Comparison of ENCODE assay signal across 8 cellular contexts in genomic region chr12:119115296-119115905, GRCh38.
DNase-seq lines count a peak whose midpoint lies in the region; ATAC-seq and TF ChIP-seq lines count a peak whose summit lies in the region.

No MANE protein-coding gene starts in this region.

- H3K27me3 ChIP-seq in breast epithelium (peaks cover 0 to 4% of the 10 kb centered on the region in 2 donors), upper lobe of left lung (no peaks in the 10 kb centered on the region)

- no peak for TF ChIP-seq POLR2A in breast epithelium (IDR thresholded peaks at IDR 0.05)
- TF ChIP-seq POLR2A in upper lobe of left lung (IDR thresholded peaks at IDR 0.05), result no peak

- H3K4me1 ChIP-seq in breast epithelium, result no peaks in the 10 kb centered on the region
- H3K4me1 ChIP-seq in upper lobe of left lung, result peaks cover 0 to 3% (median 0%) of the 10 kb centered on the region in 4 donors

- TF ChIP-seq CTCF in breast epithelium (IDR thresholded peaks at IDR 0.05) (peak; percentile 53 to 65 (median 60)), upper lobe of left lung (IDR thresholded peaks at IDR 0.05) (peak; percentile 52 to 82 (median 76))

- H3K9me3 ChIP-seq in breast epithelium (peaks cover 0 to 7% of the 10 kb centered on the region in 2 donors), upper lobe of left lung (no peaks in the 10 kb centered on the region)

- no peak overlapping the region for H3K4me3 ChIP-seq in breast epithelium
- no peak overlapping the region for H3K4me3 ChIP-seq in upper lobe of left lung

- ATAC-seq in upper lobe of left lung (ENCODE audit: low FRiP score in 2 of 2), result peak; percentile 29 to 71

- TF ChIP-seq EP300 in upper lobe of left lung (IDR thresholded peaks at IDR 0.05), result no peak

- peak; percentile 57 for DNase-seq in DMS79 treated with DMSO at 0.1 percent for 48 hours (lab: John Stamatoyannopoulos, UW)
- DNase-seq in DMS79 (lab: John Stamatoyannopoulos, UW), result no peak
- peak; percentile 13 for DNase-seq in H4 (ENCODE audit: low spot score)
- DNase-seq in NCI-H748 treated with DMSO at 0.1 percent for 48 hours (lab: John Stamatoyannopoulos, UW), result peak; percentile 53
- DNase-seq in breast epithelium (ENCODE audit: low spot score in 2 of 2), result no peak
- DNase-seq in kidney glomerular epithelial cell (lab: John Stamatoyannopoulos, UW), result peak; percentile 12
- no peak for DNase-seq in upper lobe of left lung
- no peak for DNase-seq in NK-92 treated with Interleukin-12 subunit alpha and Interleukin-12 subunit beta, amount 100 ng/mL, for 24 hours (lab: John Stamatoyannopoulos, UW)

- no peak overlapping the region for H3K27ac ChIP-seq in breast epithelium
- no peak overlapping the region for H3K27ac ChIP-seq in upper lobe of left lung

- 33 to 40% methylated on average over 2 of the region's 2 CpGs for WGBS in upper lobe of left lung, 2 donors

- H3K36me3 ChIP-seq in breast epithelium, result no peaks in the 10 kb centered on the region
- H3K36me3 ChIP-seq in upper lobe of left lung, result no peaks in the 10 kb centered on the region

- intact Hi-C loops in breast epithelium (cut with DNase I; ENCODE audit: low total_unique reads), result loop anchor here (10.0 kb wide), 2 partner anchors 299 to 841 kb away; no protein-coding TSS in a partner anchor

Comparison
In these comparisons a context has a peak if more than half of its experiments do, and no peak if none do; other contexts are left out.
1. DNase-seq: peak in DMS79 treated with DMSO at 0.1 percent for 48 hours (single experiment), H4 (single experiment), NCI-H748 treated with DMSO at 0.1 percent for 48 hours (single experiment) and kidney glomerular epithelial cell (single experiment); none in DMS79 (single experiment), breast epithelium (0 of 2), upper lobe of left lung (0 of 2) and NK-92 treated with Interleukin-12 subunit alpha and Interleukin-12 subunit beta, amount 100 ng/mL, for 24 hours (single experiment).